ENCODE assay signal across 25 cellular contexts in the genomic region with DNA sequence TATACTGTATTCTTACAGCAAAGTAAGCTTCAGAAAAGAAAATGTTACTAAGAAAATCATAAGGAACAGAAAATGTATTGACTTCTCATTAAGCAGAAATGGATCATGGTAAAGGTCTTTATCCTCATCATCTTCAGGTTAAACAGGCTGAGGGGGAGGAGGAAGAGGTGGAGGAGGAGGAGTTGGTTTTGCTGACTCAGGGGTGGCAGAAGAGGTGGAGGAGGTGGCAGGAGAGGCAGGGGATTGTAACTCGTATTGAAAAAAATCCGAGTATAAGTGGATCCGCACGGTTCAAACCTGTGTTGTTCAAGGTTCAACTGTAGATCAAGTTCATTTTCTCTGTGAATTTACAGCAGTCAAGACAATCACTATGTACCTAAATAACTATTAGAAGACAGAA. TPM values are rescaled to one million over a fixed set of nuclear protein-coding genes. Genes with fewer than 3 reads are reported as not detected.
"Had no signal": no experiment of that assay in that cellular context is flagged by ENCODE, and none has a peak within 500 bp of the region (broad histone marks: within the 10 kb centered on the region; RNA-seq: fewer than 3 reads in every experiment).

No MANE protein-coding gene starts in this region.

- H2AFZ ChIP-seq: PC-9 had no signal

- H3K4me3 Mint-ChIP-seq: activated CD8-positive, alpha-beta T cell treated with anti-CD3 and anti-CD28 coated beads for 36 hours; activated T-cell treated with anti-CD3 and anti-CD28 coated beads, Interleukin-2, amount 50 U/mL, for 24 hours; activated T-helper 1 cell treated with anti-CD3 and anti-CD28 coated beads, Interleukin-12 subunit alpha, Interleukin-12 subunit beta, Interleukin-2, Interleukin-4 antibody, amounts not matched to agents 30 ng/mL and 10 ng/mL and 1 ng/mL, durations not matched to agents 14 hours and 24 hours and 36 hours; T-helper 1 cell treated with Interleukin-12 subunit alpha and Interleukin-12 subunit beta and Interleukin-4 antibody, amounts not matched to agents 30 μg/mL and 1 μg/mL, for 36 hours had no signal

- H3K27me3 Mint-ChIP-seq: activated CD8-positive, alpha-beta T cell treated with anti-CD3 and anti-CD28 coated beads for 36 hours; activated T-cell treated with anti-CD3 and anti-CD28 coated beads, Interleukin-2, amount 50 U/mL, for 24 hours had no signal

- H3K4me3 ChIP-seq: PC-9 had no signal

- H3K27ac ChIP-seq: PC-9 had no signal

- H3K4me2 ChIP-seq: PC-9 had no signal

- ATAC-seq: activated CD8-positive, alpha-beta T cell treated with anti-CD3 and anti-CD28 coated beads for 36 hours; activated naive CD4-positive, alpha-beta T cell treated with anti-CD3 and anti-CD28 coated beads, Interleukin-2, amount 50 U/mL, for 72 hours had no signal

- H3K27ac Mint-ChIP-seq: activated CD8-positive, alpha-beta T cell treated with anti-CD3 and anti-CD28 coated beads for 36 hours; activated T-cell treated with anti-CD3 and anti-CD28 coated beads, Interleukin-2, amount 50 U/mL, for 24 hours; activated T-helper 1 cell treated with anti-CD3 and anti-CD28 coated beads, Interleukin-12 subunit alpha, Interleukin-12 subunit beta, Interleukin-2, Interleukin-4 antibody, amounts not matched to agents 30 ng/mL and 10 ng/mL and 1 ng/mL, durations not matched to agents 14 hours and 24 hours and 36 hours; T-helper 1 cell treated with Interleukin-12 subunit alpha and Interleukin-12 subunit beta and Interleukin-4 antibody, amounts not matched to agents 30 μg/mL and 1 μg/mL, for 36 hours had no signal

- H3K9me3 Mint-ChIP-seq: activated CD8-positive, alpha-beta T cell treated with anti-CD3 and anti-CD28 coated beads for 36 hours; activated naive CD4-positive, alpha-beta T cell treated with anti-CD3 and anti-CD28 coated beads, Interleukin-2, amount 50 U/mL, for 72 hours; activated T-cell treated with anti-CD3 and anti-CD28 coated beads, Interleukin-2, amount 50 U/mL, for 24 hours; activated T-helper 1 cell treated with anti-CD3 and anti-CD28 coated beads, Interleukin-12 subunit alpha, Interleukin-12 subunit beta, Interleukin-2, Interleukin-4 antibody, amounts not matched to agents 30 ng/mL and 10 ng/mL and 1 ng/mL, durations not matched to agents 14 hours and 24 hours and 36 hours; T-helper 1 cell treated with Interleukin-12 subunit alpha and Interleukin-12 subunit beta and Interleukin-4 antibody, amounts not matched to agents 30 μg/mL and 1 μg/mL, for 36 hours had no signal

- FAIRE-seq: colon, TTC549 had no signal

- DNase-seq: activated CD4-positive, CD25-positive, alpha-beta regulatory T cell; activated CD8-positive, alpha-beta T cell treated with anti-CD3 and anti-CD28 coated beads for 36 hours; activated effector memory CD4-positive, alpha-beta T cell treated with Interleukin-2 at 50 U/mL for 16 hours; activated naive CD4-positive, alpha-beta T cell; activated T-cell treated with anti-CD3 and anti-CD28 coated beads, Interleukin-2, amount 50 U/mL, for 24 hours; cerebellar nuclear complex; Kasumi-1; KBM-7; NCI-H1092 treated with DMSO at 0.1 percent for 48 hours; NCI-H1417 treated with DMSO at 0.1 percent for 48 hours; NCI-H1694; NCI-H2029 treated with DMSO at 0.1 percent for 48 hours; NCI-H345; NCI-H510A treated with DMSO at 0.1 percent for 48 hours; NCI-H69; PC-9; SHP77 treated with DMSO at 0.1 percent for 48 hours; T1000 had no signal

RNA-seq across cellular contexts. Expression of gene GLB1L3, which starts 13.0 kb away (rescaled TPM):
- total RNA-seq: cardiac septum, M059J, PC-9 had no signal

RNA-seq across cellular contexts. Expression of gene GLB1L2, which starts 42.6 kb away (rescaled TPM):
- total RNA-seq: M059J had no signal
